ENCODE assay signal across 12 cellular contexts in the genomic region with DNA sequence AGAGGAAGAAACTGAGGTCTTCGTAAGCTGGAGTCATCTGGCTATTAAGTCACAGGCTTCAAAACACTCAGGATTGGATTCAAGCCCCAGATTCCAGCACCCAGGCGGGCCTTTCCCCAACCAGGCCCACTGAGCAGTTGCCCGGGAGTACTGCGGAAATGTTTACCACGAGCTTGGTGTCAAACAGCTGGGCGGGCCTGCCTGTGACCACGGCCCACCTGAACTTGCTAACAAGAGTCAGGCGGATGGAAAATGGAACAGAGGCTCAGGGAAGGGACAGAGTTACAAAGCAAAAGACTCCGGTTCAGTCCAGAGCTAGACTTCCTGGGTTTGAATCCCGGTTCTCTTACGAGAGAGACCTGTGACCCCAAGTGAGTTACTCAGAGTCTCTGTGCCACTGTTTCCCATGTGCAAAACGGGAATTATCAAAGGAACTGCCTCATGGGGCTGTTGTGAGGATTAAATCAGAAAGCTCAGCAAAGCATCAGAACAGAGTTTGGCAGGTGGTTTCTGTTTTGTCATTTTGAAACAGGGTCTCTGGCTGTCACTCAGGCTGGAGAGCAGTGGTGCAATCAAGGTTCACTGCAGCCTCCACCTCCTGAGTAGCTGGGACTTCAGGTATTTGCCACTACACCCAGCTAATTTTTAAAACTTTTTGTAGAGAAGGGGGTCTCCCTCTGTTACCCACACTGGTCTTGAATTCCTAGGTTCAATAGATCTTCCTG. TPM values are rescaled to one million over a fixed set of nuclear protein-coding genes. Genes with fewer than 3 reads are reported as not detected.
DNase-seq lines count a peak whose midpoint lies in the region; ATAC-seq lines count a peak whose summit lies in the region.
"Had no signal": no experiment of that assay in that cellular context is flagged by ENCODE, and none has a peak within 500 bp of the region (broad histone marks: within the 10 kb centered on the region; RNA-seq: fewer than 3 reads in every experiment).

No MANE protein-coding gene starts in this region.

- peak; percentile 51 for DNase-seq in mesenteric fat pad (ENCODE audit: low spot score)
- no peak for DNase-seq in NCI-H526 (lab: John Stamatoyannopoulos, UW)
- DNase-seq in activated naive CD4-positive, alpha-beta T cell treated with anti-CD3 and anti-CD28 coated beads, Interleukin-2, amount 50 U/mL, for 16 hours: no peak
- no peak for DNase-seq in NCI-H345 treated with DMSO at 0.1 percent for 48 hours (lab: John Stamatoyannopoulos, UW; ENCODE audit: unreplicated experiment)
- no peak for DNase-seq in NCI-H2227 (lab: John Stamatoyannopoulos, UW; ENCODE audit: unreplicated experiment)
- DNase-seq: DMS 273 treated with DMSO at 0.1 percent for 48 hours, Karpas-422, NCI-H510A, posterior cingulate gyrus had no signal

- ATAC-seq in GM18861 (IDR thresholded peaks at IDR 0.05; ENCODE audit: unreplicated experiment) (peak; percentile 76), GM21423 (IDR thresholded peaks at IDR 0.05; ENCODE audit: unreplicated experiment) (peak; percentile 71), HG03103 (IDR thresholded peaks at IDR 0.05; ENCODE audit: low read depth, unreplicated experiment) (peak; percentile 91)

RNA-seq across cellular contexts. Expression of a gene that starts 49.0 kb away (rescaled TPM):
- total RNA-seq in mesenteric fat pad: 3.1 TPM
